Comparison of ENCODE assay signal across 7 cellular contexts in the genomic region with DNA sequence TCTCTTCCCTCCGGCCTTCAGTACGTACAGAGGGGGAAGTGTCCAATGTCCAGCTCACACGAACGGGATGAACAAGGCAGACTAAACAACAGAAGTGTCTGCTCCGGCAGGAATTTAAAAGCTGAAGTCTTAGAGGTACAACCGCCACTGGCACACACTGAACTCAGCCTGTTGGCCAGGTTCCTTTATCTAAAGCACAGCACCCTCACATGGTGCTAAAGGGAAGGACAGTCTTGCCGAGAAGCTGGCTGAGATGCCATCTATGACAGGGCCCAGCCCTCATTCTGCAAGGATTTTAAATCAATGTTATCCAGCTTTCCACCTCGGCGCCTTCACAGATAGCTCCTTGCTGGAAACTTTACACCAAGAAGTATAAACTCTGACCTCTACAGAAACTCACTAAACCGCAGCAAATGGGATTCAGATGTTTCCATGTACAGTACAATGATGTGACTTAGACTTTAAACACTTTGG. TPM values are rescaled to one million over a fixed set of nuclear protein-coding genes. Genes with fewer than 3 reads are reported as not detected.
DNase-seq lines count a peak whose midpoint lies in the region; ATAC-seq and TF ChIP-seq lines count a peak whose summit lies in the region.

No MANE protein-coding gene starts in this region.

- H3K4me1 Mint-ChIP-seq in T-helper 2 cell treated with Interferon-gamma antibody and Interleukin-4, amounts not matched to agents 5 μg/mL and 100 μg/mL, for 36 hours (ENCODE audit: low read depth), result peaks cover 10% of the 10 kb centered on the region
- peaks cover 38% of the 10 kb centered on the region for H3K4me1 Mint-ChIP-seq in central memory CD8-positive, alpha-beta T cell

- no peak overlapping the region for H3K4me3 Mint-ChIP-seq in T-helper 2 cell treated with Interferon-gamma antibody and Interleukin-4, amounts not matched to agents 5 μg/mL and 100 μg/mL, for 36 hours
- peak overlapping the region; percentile 67 for H3K4me3 Mint-ChIP-seq in central memory CD8-positive, alpha-beta T cell

- DNase-seq in M059J (ENCODE audit: low read depth) (peak; percentile 52), kidney glomerular epithelial cell (lab: John Stamatoyannopoulos, UW) (peak; percentile 82)
- DNase-seq in T-helper 2 cell treated with Interferon-gamma antibody and Interleukin-4, amounts not matched to agents 5 μg/mL and 100 μg/mL, for 36 hours (ENCODE audit: low spot score), result peak; percentile 34
- peak; percentile 41 to 53 for DNase-seq in central memory CD8-positive, alpha-beta T cell (ENCODE audit: low spot score in 2 of 2)
- DNase-seq in stimulated activated CD8-positive, alpha-beta memory T cell treated with anti-CD3 and anti-CD28 coated beads, Interleukin-15, amount 100 ng/mL, for 1 hour (ENCODE audit: low read depth), result peak; percentile 30

- peaks cover 38% of the 10 kb centered on the region for H3K27me3 Mint-ChIP-seq in T-helper 2 cell treated with Interferon-gamma antibody and Interleukin-4, amounts not matched to agents 5 μg/mL and 100 μg/mL, for 36 hours (ENCODE audit: low read depth)
- no peaks in the 10 kb centered on the region for H3K27me3 Mint-ChIP-seq in central memory CD8-positive, alpha-beta T cell

- peak; percentile 42; the same call in 1 of the 2 replicates for TF ChIP-seq CTCF in GM12875 (IDR thresholded peaks at IDR 0.05; ENCODE audit: borderline replicate concordance, insufficient read depth, low read depth, low read length)

- no peaks in the 10 kb centered on the region for H3K36me3 Mint-ChIP-seq in T-helper 2 cell treated with Interferon-gamma antibody and Interleukin-4, amounts not matched to agents 5 μg/mL and 100 μg/mL, for 36 hours (ENCODE audit: low read depth)
- peaks cover 13% of the 10 kb centered on the region for H3K36me3 Mint-ChIP-seq in central memory CD8-positive, alpha-beta T cell (ENCODE audit: insufficient read depth)

- H3K27ac Mint-ChIP-seq in T-helper 2 cell treated with Interferon-gamma antibody and Interleukin-4, amounts not matched to agents 5 μg/mL and 100 μg/mL, for 36 hours, result no peak overlapping the region
- no peak overlapping the region for H3K27ac Mint-ChIP-seq in central memory CD8-positive, alpha-beta T cell (ENCODE audit: low read depth)

- no peaks in the 10 kb centered on the region for H3K9me3 Mint-ChIP-seq in T-helper 2 cell treated with Interferon-gamma antibody and Interleukin-4, amounts not matched to agents 5 μg/mL and 100 μg/mL, for 36 hours
- no peaks in the 10 kb centered on the region for H3K9me3 Mint-ChIP-seq in central memory CD8-positive, alpha-beta T cell

- peak; percentile 44 for ATAC-seq in central memory CD8-positive, alpha-beta T cell (replicated peaks; ENCODE audit: extremely low read depth, poor library complexity, severe bottlenecking)
- no peak for ATAC-seq in HG03175 (IDR thresholded peaks at IDR 0.05; ENCODE audit: unreplicated experiment)

- no peak overlapping the region for H3K4me3 ChIP-seq in GM12875 (ENCODE audit: low read depth, low read length)

RNA-seq across cellular contexts. Expression of a gene that starts 2.8 kb away (rescaled TPM):
- total RNA-seq in M059J (2014; rRNA removed; shearing (Covaris generic)), result 0.02 TPM in 1 of 2 replicates, not detected in the other

Comparison
In these comparisons a context has a peak if more than half of its experiments do, and no peak if none do; other contexts are left out.
1. DNase-seq: peak in every context shown above with its lines; median percentile 82 in kidney glomerular epithelial cell; 52 in M059J; 47 in central memory CD8-positive, alpha-beta T cell; 34 in T-helper 2 cell treated with Interferon-gamma antibody and Interleukin-4, amounts not matched to agents 5 μg/mL and 100 μg/mL, for 36 hours; 30 in stimulated activated CD8-positive, alpha-beta memory T cell treated with anti-CD3 and anti-CD28 coated beads, Interleukin-15, amount 100 ng/mL, for 1 hour.